ENCODE assay signal across 1 cellular context in the genomic region with DNA sequence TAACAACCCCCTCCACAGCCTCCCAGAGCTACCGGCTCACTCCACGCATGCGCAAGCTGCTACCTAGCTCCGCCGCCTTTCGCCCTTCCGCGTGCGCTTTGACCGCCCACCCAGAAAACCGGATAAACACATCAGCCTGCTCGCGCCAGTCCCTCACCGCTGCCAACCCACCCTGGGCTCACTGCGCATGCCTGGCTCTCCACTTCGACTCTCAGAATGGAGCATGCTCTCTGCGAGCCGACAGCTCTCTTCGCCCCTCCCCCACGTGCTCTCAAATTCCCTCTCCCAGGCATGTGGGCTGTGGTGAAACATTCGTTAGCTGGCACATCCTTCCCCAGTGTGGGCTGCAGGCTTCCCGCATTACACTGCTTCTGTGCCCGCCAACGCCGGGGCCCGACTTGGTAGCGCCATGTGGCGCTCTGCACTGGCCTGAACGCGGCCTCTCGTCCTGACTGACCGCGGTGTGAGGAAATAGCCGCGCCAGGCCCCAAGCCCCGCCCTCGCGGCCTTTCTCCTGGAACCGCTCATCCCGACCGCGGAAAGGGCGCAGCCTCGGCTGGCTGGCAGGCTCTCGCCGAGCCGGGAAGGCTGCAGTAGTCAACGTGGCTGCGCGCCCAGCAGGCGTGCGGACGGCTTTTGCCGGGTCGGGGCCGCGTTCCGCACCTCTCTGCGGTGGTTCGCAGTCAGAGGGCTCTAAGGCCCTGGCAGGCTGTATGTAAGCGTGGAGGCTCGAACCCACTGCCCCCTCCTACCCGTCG.
TF ChIP-seq lines count a peak whose summit lies in the region.

No MANE protein-coding gene starts in this region.

TF ChIP-seq in SK-N-SH, 30 proteins besides CTCF, POLR2A, EP300 and RAD21 (continued from another document):
- TF ChIP-seq, protein P1, sequence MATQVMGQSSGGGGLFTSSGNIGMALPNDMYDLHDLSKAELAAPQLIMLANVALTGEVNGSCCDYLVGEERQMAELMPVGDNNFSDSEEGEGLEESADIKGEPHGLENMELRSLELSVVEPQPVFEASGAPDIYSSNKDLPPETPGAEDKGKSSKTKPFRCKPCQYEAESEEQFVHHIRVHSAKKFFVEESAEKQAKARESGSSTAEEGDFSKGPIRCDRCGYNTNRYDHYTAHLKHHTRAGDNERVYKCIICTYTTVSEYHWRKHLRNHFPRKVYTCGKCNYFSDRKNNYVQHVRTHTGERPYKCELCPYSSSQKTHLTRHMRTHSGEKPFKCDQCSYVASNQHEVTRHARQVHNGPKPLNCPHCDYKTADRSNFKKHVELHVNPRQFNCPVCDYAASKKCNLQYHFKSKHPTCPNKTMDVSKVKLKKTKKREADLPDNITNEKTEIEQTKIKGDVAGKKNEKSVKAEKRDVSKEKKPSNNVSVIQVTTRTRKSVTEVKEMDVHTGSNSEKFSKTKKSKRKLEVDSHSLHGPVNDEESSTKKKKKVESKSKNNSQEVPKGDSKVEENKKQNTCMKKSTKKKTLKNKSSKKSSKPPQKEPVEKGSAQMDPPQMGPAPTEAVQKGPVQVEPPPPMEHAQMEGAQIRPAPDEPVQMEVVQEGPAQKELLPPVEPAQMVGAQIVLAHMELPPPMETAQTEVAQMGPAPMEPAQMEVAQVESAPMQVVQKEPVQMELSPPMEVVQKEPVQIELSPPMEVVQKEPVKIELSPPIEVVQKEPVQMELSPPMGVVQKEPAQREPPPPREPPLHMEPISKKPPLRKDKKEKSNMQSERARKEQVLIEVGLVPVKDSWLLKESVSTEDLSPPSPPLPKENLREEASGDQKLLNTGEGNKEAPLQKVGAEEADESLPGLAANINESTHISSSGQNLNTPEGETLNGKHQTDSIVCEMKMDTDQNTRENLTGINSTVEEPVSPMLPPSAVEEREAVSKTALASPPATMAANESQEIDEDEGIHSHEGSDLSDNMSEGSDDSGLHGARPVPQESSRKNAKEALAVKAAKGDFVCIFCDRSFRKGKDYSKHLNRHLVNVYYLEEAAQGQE (IDR thresholded peaks at IDR 0.05; ENCODE audit: low read depth, low read length): peak; percentile 36; the same call in 1 of the 2 replicates
- 0 out of 2 replicates have a peak, but pooled peaks have one; percentile 48 for TF ChIP-seq TEAD4 (IDR thresholded peaks at IDR 0.05; ENCODE audit: borderline replicate concordance, insufficient read depth)
- no peak for TF ChIP-seq SMC3 (IDR thresholded peaks at IDR 0.05; ENCODE audit: low read depth, low read length)
- TF ChIP-seq, protein P2, sequence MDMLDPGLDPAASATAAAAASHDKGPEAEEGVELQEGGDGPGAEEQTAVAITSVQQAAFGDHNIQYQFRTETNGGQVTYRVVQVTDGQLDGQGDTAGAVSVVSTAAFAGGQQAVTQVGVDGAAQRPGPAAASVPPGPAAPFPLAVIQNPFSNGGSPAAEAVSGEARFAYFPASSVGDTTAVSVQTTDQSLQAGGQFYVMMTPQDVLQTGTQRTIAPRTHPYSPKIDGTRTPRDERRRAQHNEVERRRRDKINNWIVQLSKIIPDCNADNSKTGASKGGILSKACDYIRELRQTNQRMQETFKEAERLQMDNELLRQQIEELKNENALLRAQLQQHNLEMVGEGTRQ (IDR thresholded peaks at IDR 0.05; ENCODE audit: borderline replicate concordance, low read depth, low read length): no peak
- TF ChIP-seq NFIC (IDR thresholded peaks at IDR 0.05; ENCODE audit: borderline replicate concordance): no peak; the same call in 1 of the 2 replicates
- peak; percentile 23; the same call in 1 of the 2 replicates for TF ChIP-seq FOXM1 (IDR thresholded peaks at IDR 0.05; ENCODE audit: low read depth)
- TF ChIP-seq, protein P3, sequence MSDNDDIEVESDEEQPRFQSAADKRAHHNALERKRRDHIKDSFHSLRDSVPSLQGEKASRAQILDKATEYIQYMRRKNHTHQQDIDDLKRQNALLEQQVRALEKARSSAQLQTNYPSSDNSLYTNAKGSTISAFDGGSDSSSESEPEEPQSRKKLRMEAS (IDR thresholded peaks at IDR 0.05; ENCODE audit: low read depth): peak; percentile 99
- TF ChIP-seq EZH2phosphoT487 (IDR thresholded peaks at IDR 0.05; ENCODE audit: borderline replicate concordance, low read depth): no peak
- peak; percentile 56 for TF ChIP-seq TAF1 (IDR thresholded peaks at IDR 0.05; ENCODE audit: borderline replicate concordance, low read depth, low read length)
- TF ChIP-seq SIN3A (IDR thresholded peaks at IDR 0.05; ENCODE audit: borderline replicate concordance, low read depth, low read length): no peak; the same call in 1 of the 2 replicates
- TF ChIP-seq RXRA (IDR thresholded peaks at IDR 0.05; ENCODE audit: borderline replicate concordance, low read depth): no peak
- TF ChIP-seq POLR2AphosphoS5 (IDR thresholded peaks at IDR 0.05; ENCODE audit: low read depth, low read length): peak; percentile 85
- TF ChIP-seq NRF1 (IDR thresholded peaks at IDR 0.05; ENCODE audit: low read depth, low read length): peak; percentile 94
- no peak for TF ChIP-seq MEF2A (IDR thresholded peaks at IDR 0.05; ENCODE audit: borderline replicate concordance, low read depth)
- peak; percentile 52 for TF ChIP-seq CHD2 (IDR thresholded peaks at IDR 0.05; ENCODE audit: low read length, partially characterized antibody)
- TF ChIP-seq, protein P4, sequence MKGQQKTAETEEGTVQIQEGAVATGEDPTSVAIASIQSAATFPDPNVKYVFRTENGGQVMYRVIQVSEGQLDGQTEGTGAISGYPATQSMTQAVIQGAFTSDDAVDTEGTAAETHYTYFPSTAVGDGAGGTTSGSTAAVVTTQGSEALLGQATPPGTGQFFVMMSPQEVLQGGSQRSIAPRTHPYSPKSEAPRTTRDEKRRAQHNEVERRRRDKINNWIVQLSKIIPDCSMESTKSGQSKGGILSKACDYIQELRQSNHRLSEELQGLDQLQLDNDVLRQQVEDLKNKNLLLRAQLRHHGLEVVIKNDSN (IDR thresholded peaks at IDR 0.05; ENCODE audit: borderline replicate concordance, low read depth): no peak; the same call in 1 of the 2 replicates
- peak; percentile 11; the same call in 1 of the 2 replicates for TF ChIP-seq FOSL2 (IDR thresholded peaks at IDR 0.05; ENCODE audit: borderline replicate concordance, low read depth)
- peak; percentile 27 for TF ChIP-seq FOXJ3 (CRISPR knock-in tag; IDR thresholded peaks at IDR 0.05)
- peak; percentile 48 for TF ChIP-seq GABPA (IDR thresholded peaks at IDR 0.05; ENCODE audit: low read depth)
- peak; percentile 88 for TF ChIP-seq MXI1 (IDR thresholded peaks at IDR 0.05; ENCODE audit: low read depth, low read length)
- no peak; the same call in 1 of the 2 replicates for TF ChIP-seq JUND (IDR thresholded peaks at IDR 0.05)
- TF ChIP-seq, protein P5, sequence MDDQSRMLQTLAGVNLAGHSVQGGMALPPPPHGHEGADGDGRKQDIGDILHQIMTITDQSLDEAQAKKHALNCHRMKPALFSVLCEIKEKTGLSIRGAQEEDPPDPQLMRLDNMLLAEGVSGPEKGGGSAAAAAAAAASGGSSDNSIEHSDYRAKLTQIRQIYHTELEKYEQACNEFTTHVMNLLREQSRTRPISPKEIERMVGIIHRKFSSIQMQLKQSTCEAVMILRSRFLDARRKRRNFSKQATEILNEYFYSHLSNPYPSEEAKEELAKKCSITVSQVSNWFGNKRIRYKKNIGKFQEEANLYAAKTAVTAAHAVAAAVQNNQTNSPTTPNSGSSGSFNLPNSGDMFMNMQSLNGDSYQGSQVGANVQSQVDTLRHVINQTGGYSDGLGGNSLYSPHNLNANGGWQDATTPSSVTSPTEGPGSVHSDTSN (IDR thresholded peaks at IDR 0.05): peak; percentile 36; the same call in 1 of the 2 replicates
